17 cellular contexts compared by ENCODE assay signal in the genomic region with DNA sequence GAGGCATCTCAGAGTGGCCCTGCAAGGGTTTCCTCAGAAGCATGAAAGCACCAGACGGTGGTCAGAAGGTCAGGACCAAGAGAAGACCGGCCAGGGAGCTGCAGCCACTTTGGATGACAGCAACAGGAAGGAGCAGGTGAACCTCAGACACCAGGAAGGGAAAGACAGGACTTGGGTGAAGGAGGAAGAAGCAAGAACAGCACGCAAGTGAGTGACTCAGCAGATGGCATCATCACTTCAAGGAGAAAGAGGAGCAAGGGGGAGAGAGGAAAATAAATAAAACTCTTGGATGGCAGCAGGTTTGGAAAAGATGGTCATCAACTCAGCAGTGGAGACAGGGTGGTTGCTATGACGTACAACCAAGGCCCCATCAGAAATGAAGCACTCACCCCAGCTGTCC. TPM values are rescaled to one million over a fixed set of nuclear protein-coding genes. Genes with fewer than 3 reads are reported as not detected.
DNase-seq lines count a peak whose midpoint lies in the region; ATAC-seq, FAIRE-seq and TF ChIP-seq lines count a peak whose summit lies in the region.
"Had no signal": no experiment of that assay in that cellular context is flagged by ENCODE, and none has a peak within 500 bp of the region (broad histone marks: within the 10 kb centered on the region; RNA-seq: fewer than 3 reads in every experiment).

No MANE protein-coding gene starts in this region.

- H3K36me3 Mint-ChIP-seq in MCF 10A (ENCODE audit: insufficient read depth, unreplicated experiment) (peaks cover 16% of the 10 kb centered on the region), endodermal cell (ENCODE audit: low read depth) (peaks cover 52% of the 10 kb centered on the region)
- peaks cover 93% of the 10 kb centered on the region for H3K36me3 Mint-ChIP-seq in stimulated activated effector memory CD8-positive, alpha-beta T cell treated with anti-CD3 and anti-CD28 coated beads, Interleukin-12 subunit alpha, Interleukin-12 subunit beta, amount 100 ng/mL, for 72 hours

- intact Hi-C loops in MCF 10A (cut with micrococcal nuclease), result no loop called here
- intact Hi-C loops in breast epithelium (cut with DNase I; ENCODE audit: low total_unique reads), result no loop called here
- intact Hi-C loops in Right ventricle myocardium superior (cut with DNase I), result no loop called here

- H3K4me3 Mint-ChIP-seq in MCF 10A (ENCODE audit: unreplicated experiment) (no peak overlapping the region), endodermal cell (no peak overlapping the region)
- no peak overlapping the region for H3K4me3 Mint-ChIP-seq in stimulated activated effector memory CD8-positive, alpha-beta T cell treated with anti-CD3 and anti-CD28 coated beads, Interleukin-12 subunit alpha, Interleukin-12 subunit beta, amount 100 ng/mL, for 72 hours
- H3K4me3 Mint-ChIP-seq: T-cell had no signal

- TF ChIP-seq CTCF in MCF 10A (IDR thresholded peaks at IDR 0.05; ENCODE audit: unreplicated experiment), result no peak
- no peak for TF ChIP-seq CTCF in breast epithelium (IDR thresholded peaks at IDR 0.05)
- no peak for TF ChIP-seq CTCF in endodermal cell (conservative IDR thresholded peaks at IDR 0.05)

- H3K4me3 ChIP-seq in breast epithelium (no peak overlapping the region), endodermal cell (ENCODE audit: low read length) (no peak overlapping the region)
- H3K4me3 ChIP-seq: heart left ventricle had no signal

- H3K9ac ChIP-seq in endodermal cell (ENCODE audit: extremely low read depth, low read length, poor library complexity, severe bottlenecking), result no peak overlapping the region

- CTCF ChIA-PET in MCF 10A (lab: Yijun Ruan, JAX), result no interaction called here

- no peak for TF ChIP-seq POLR2A in breast epithelium (IDR thresholded peaks at IDR 0.05)

- H3K27me3 Mint-ChIP-seq in MCF 10A (ENCODE audit: insufficient read depth, unreplicated experiment) (no peaks in the 10 kb centered on the region), endodermal cell (ENCODE audit: insufficient read depth) (no peaks in the 10 kb centered on the region)
- H3K27me3 Mint-ChIP-seq: T-cell had no signal

- H3K9me3 Mint-ChIP-seq in MCF 10A (ENCODE audit: unreplicated experiment) (no peaks in the 10 kb centered on the region), endodermal cell (no peaks in the 10 kb centered on the region)
- H3K9me3 Mint-ChIP-seq in stimulated activated effector memory CD8-positive, alpha-beta T cell treated with anti-CD3 and anti-CD28 coated beads, Interleukin-12 subunit alpha, Interleukin-12 subunit beta, amount 100 ng/mL, for 72 hours, result no peaks in the 10 kb centered on the region
- H3K9me3 Mint-ChIP-seq: T-cell had no signal

- ATAC-seq in stimulated activated effector memory CD8-positive, alpha-beta T cell treated with anti-CD3 and anti-CD28 coated beads, Interleukin-12 subunit alpha, Interleukin-12 subunit beta, amount 100 ng/mL, for 72 hours, result no peak
- ATAC-seq in Right ventricle myocardium superior (ENCODE audit: poor library complexity) (no peak), HG03457 (IDR thresholded peaks at IDR 0.05; ENCODE audit: unreplicated experiment) (no peak), GM21423 (IDR thresholded peaks at IDR 0.05; ENCODE audit: unreplicated experiment) (no peak)
- ATAC-seq: heart left ventricle, T-cell had no signal

- no peaks in the 10 kb centered on the region for H3K36me3 ChIP-seq in breast epithelium
- H3K36me3 ChIP-seq in endodermal cell (ENCODE audit: control insufficient read depth, insufficient read depth, low read length), result peaks cover 60% of the 10 kb centered on the region

- H3K27me3 ChIP-seq in breast epithelium (no peaks in the 10 kb centered on the region), endodermal cell (ENCODE audit: control insufficient read depth, insufficient read depth, low read length, poor library complexity, severe bottlenecking) (no peaks in the 10 kb centered on the region)
- H3K27me3 ChIP-seq: heart left ventricle had no signal

- BruUV-seq in MCF 10A (replicated peaks; lab: Mats Ljungman, UMichigan), result no TSS peak

- H3K9me3 ChIP-seq in breast epithelium, result no peaks in the 10 kb centered on the region
- H3K9me3 ChIP-seq in endodermal cell (ENCODE audit: control insufficient read depth, low read length), result no peaks in the 10 kb centered on the region
- H3K9me3 ChIP-seq: heart left ventricle had no signal

- whole genome bisulfite sequencing in endodermal cell (ENCODE audit: insufficient coverage in 1 of 2, insufficient read length in 1 of 2), 2 experiments, result 69 to 71% methylated on average over 4 of the region's 4 CpGs

- FAIRE-seq in RCC 7860 (lab: Jason Lieb, UNC), result no peak

- H3K4me1 ChIP-seq in breast epithelium, result no peaks in the 10 kb centered on the region
- no peaks in the 10 kb centered on the region for H3K4me1 ChIP-seq in endodermal cell (ENCODE audit: control insufficient read depth, insufficient read depth, low read length)
- H3K4me1 ChIP-seq: heart left ventricle had no signal

- no peak overlapping the region for H3K27ac Mint-ChIP-seq in MCF 10A (ENCODE audit: low read depth, unreplicated experiment)
- H3K27ac Mint-ChIP-seq in endodermal cell, result peak overlapping the region; percentile 46
- peak overlapping the region; percentile 30 for H3K27ac Mint-ChIP-seq in stimulated activated effector memory CD8-positive, alpha-beta T cell treated with anti-CD3 and anti-CD28 coated beads, Interleukin-12 subunit alpha, Interleukin-12 subunit beta, amount 100 ng/mL, for 72 hours
- H3K27ac Mint-ChIP-seq: T-cell had no signal

- POLR2A ChIA-PET in MCF 10A (lab: Yijun Ruan, JAX), result no interaction called here

- H3K27ac ChIP-seq in breast epithelium, result no peak overlapping the region
- no peak overlapping the region for H3K27ac ChIP-seq in endodermal cell (ENCODE audit: low read depth, low read length)
- H3K27ac ChIP-seq: heart left ventricle had no signal

- peaks cover 6% of the 10 kb centered on the region for H3K4me1 Mint-ChIP-seq in MCF 10A (ENCODE audit: insufficient read depth, unreplicated experiment)
- no peaks in the 10 kb centered on the region for H3K4me1 Mint-ChIP-seq in endodermal cell
- H3K4me1 Mint-ChIP-seq in stimulated activated effector memory CD8-positive, alpha-beta T cell treated with anti-CD3 and anti-CD28 coated beads, Interleukin-12 subunit alpha, Interleukin-12 subunit beta, amount 100 ng/mL, for 72 hours, result peaks cover 20% of the 10 kb centered on the region

- DNase-seq in MCF 10A (ENCODE audit: unreplicated experiment) (peak; percentile 44), breast epithelium (ENCODE audit: low spot score in 2 of 2) (no peak), RCC 7860 (ENCODE audit: low spot score) (peak; percentile 36), endodermal cell (no peak), Right ventricle myocardium superior (no peak)
- DNase-seq in stimulated activated effector memory CD8-positive, alpha-beta T cell treated with anti-CD3 and anti-CD28 coated beads, Interleukin-12 subunit alpha, Interleukin-12 subunit beta, amount 100 ng/mL, for 72 hours (ENCODE audit: low spot score in 2 of 2), result no peak
- DNase-seq: activated CD4-positive, alpha-beta T cell treated with anti-CD3 and anti-CD28 coated beads, Interleukin-2, amount 50 U/mL, for 4 hours; DMS153; effector memory CD4-positive, alpha-beta T cell; heart left ventricle; NCI-H1105 treated with DMSO at 0.1 percent for 48 hours; NCI-H2227 treated with DMSO at 0.1 percent for 48 hours; OCI-M1; T-cell; trophoblast cell had no signal

RNA-seq across cellular contexts. Expression of gene NCAPG2, which starts 31.6 kb away (rescaled TPM):
- 10.5 and 27.4 TPM in 2 replicates for total RNA-seq in MCF 10A (2022)
- total RNA-seq in breast epithelium, result 10 to 100 TPM in 2 of 3 donors, 1 to 10 TPM in 1; 9.8 to 12.5 (median 10.4) TPM
- total RNA-seq in endodermal cell, result 10 to 100 TPM; 58.7 to 77.1 TPM
- polyA plus RNA-seq in endodermal cell (2013, experiment 1 of 2), result 54.0 TPM
- 49.2 TPM for polyA plus RNA-seq in endodermal cell (2013, experiment 2 of 2)
- total RNA-seq in Right ventricle myocardium superior, result 5.6 TPM

Comparison
In these comparisons a context has a peak if more than half of its experiments do, and no peak if none do; other contexts are left out.
1. DNase-seq: peak in MCF 10A (single experiment) and RCC 7860 (single experiment); none in breast epithelium (0 of 2), endodermal cell (single experiment), stimulated activated effector memory CD8-positive, alpha-beta T cell treated with anti-CD3 and anti-CD28 coated beads, Interleukin-12 subunit alpha, Interleukin-12 subunit beta, amount 100 ng/mL, for 72 hours (0 of 2) and Right ventricle myocardium superior (single experiment).